ENCODE assay signal across 20 cellular contexts in the genomic region with DNA sequence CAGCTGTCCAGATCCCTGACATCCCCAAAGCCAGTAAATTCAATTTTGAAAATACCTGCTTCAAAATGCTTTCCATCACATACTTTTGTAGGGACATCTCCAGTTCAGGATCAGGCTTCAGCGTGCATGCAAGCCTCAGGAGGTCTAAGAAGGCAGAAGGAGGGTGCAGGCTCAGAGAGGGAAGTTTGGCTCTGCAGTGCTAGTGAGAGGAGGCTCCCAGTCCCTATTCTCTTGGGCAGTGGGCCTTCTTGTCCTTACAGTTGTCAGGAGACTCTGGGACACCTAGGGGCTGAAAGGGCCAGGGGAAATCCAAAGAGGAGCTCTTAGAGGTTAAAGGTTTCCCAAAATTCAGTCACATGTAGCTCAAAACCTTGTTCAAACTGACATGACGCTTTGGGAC. TPM values are rescaled to one million over a fixed set of nuclear protein-coding genes. Genes with fewer than 3 reads are reported as not detected.
"Had no signal": no experiment of that assay in that cellular context is flagged by ENCODE, and none has a peak within 500 bp of the region (broad histone marks: within the 10 kb centered on the region; RNA-seq: fewer than 3 reads in every experiment).

No MANE protein-coding gene starts in this region.

- H3K9me3 Mint-ChIP-seq: dendritic cell treated with granulocyte-macrophage colony-stimulating factor and Interleukin-4, amounts not matched to agents 40 ng/mL and 50 ng/mL, for 4 days; naive thymus-derived CD8-positive, alpha-beta T cell had no signal

- H3K4me3 ChIP-seq: esophagus squamous epithelium, mucosa of descending colon, spleen, stomach, thoracic aorta, transverse colon had no signal

- DNase-seq: esophagus squamous epithelium; kidney; left cardiac atrium; mucosa of descending colon; naive thymus-derived CD8-positive, alpha-beta T cell; spleen; stimulated activated CD4-positive, alpha-beta T cell treated with anti-CD3 and anti-CD28 coated beads, Interleukin-15, amount 100 ng/mL, for 24 hours; stimulated activated CD4-positive, alpha-beta T cell treated with anti-CD3 and anti-CD28 coated beads, Interleukin-1b, Interleukin-23, amount 100 ng/mL, for 48 hours; stimulated activated CD4-positive, alpha-beta T cell treated with anti-CD3 and anti-CD28 coated beads, Interleukin-4, amount 100 ng/mL, for 4 hours; stimulated activated naive CD4-positive, alpha-beta T cell; stomach; substantia nigra; transverse colon had no signal

- H3K27me3 ChIP-seq: esophagus squamous epithelium, foreskin keratinocyte, spleen, stomach, transverse colon had no signal

- H3K27me3 Mint-ChIP-seq: dendritic cell treated with granulocyte-macrophage colony-stimulating factor and Interleukin-4, amounts not matched to agents 40 ng/mL and 50 ng/mL, for 4 days had no signal

- H3K9me3 ChIP-seq: esophagus squamous epithelium, mucosa of descending colon, spleen, stomach, thoracic aorta, transverse colon had no signal

- H3K27ac Mint-ChIP-seq: dendritic cell treated with granulocyte-macrophage colony-stimulating factor and Interleukin-4, amounts not matched to agents 40 ng/mL and 50 ng/mL, for 4 days had no signal

- ATAC-seq: left cardiac atrium; mucosa of descending colon; naive thymus-derived CD8-positive, alpha-beta T cell; sciatic nerve had no signal

- H3K27ac ChIP-seq: esophagus squamous epithelium, foreskin keratinocyte, spleen, stomach, thoracic aorta, transverse colon had no signal

- H3K4me1 ChIP-seq: esophagus squamous epithelium, foreskin keratinocyte, spleen, transverse colon had no signal

- H3K36me3 ChIP-seq: esophagus squamous epithelium, spleen, stomach, thoracic aorta, transverse colon had no signal

- H3K36me3 Mint-ChIP-seq: naive thymus-derived CD8-positive, alpha-beta T cell had no signal

- H3K4me3 Mint-ChIP-seq: dendritic cell treated with granulocyte-macrophage colony-stimulating factor and Interleukin-4, amounts not matched to agents 40 ng/mL and 50 ng/mL, for 4 days; naive thymus-derived CD8-positive, alpha-beta T cell had no signal

RNA-seq across cellular contexts. Expression of a gene that starts 20.1 kb away (rescaled TPM):
- total RNA-seq: epithelial cell of proximal tubule, esophagus squamous epithelium, lung microvascular endothelial cell, pulmonary artery endothelial cell, stomach had no signal
- polyA plus RNA-seq: naive thymus-derived CD8-positive, alpha-beta T cell had no signal
